In genomic region chr5:14760548-14761002, GRCh38 we compare ENCODE assay signal across 1 cellular context.
TF ChIP-seq lines count a peak whose summit lies in the region.

No MANE protein-coding gene starts in this region.

TF ChIP-seq in HepG2, 621 proteins besides CTCF, POLR2A, EP300 and RAD21 (continued from another document and continues in another):
- 0 out of 2 replicates have a peak, but pooled peaks have one; percentile 27 for TF ChIP-seq ZNF816 (CRISPR knock-in tag; IDR thresholded peaks at IDR 0.05; ENCODE audit: borderline replicate concordance)
- no peak for TF ChIP-seq RARG (CRISPR knock-in tag; IDR thresholded peaks at IDR 0.05; ENCODE audit: low read depth)
- TF ChIP-seq ZSCAN21 (CRISPR knock-in tag; IDR thresholded peaks at IDR 0.05; ENCODE audit: borderline replicate concordance) = no peak
- TF ChIP-seq HIC2 (CRISPR knock-in tag; IDR thresholded peaks at IDR 0.05; ENCODE audit: low read depth) = peak; percentile 69
- no peak for TF ChIP-seq ZNF781 (CRISPR knock-in tag; IDR thresholded peaks at IDR 0.05; ENCODE audit: borderline replicate concordance, not compliant biosample characterization)
- TF ChIP-seq HMGA1 (CRISPR knock-in tag; conservative IDR thresholded peaks at IDR 0.05) = no peak
- no peak for TF ChIP-seq MAF1 (CRISPR knock-in tag; IDR thresholded peaks at IDR 0.05; ENCODE audit: borderline replicate concordance)
- TF ChIP-seq JARID2 (CRISPR knock-in tag; IDR thresholded peaks at IDR 0.05; ENCODE audit: insufficient replicate concordance) = no peak
- TF ChIP-seq ZFP37 (CRISPR knock-in tag; IDR thresholded peaks at IDR 0.05; ENCODE audit: borderline replicate concordance) = no peak
- TF ChIP-seq CC2D1A (CRISPR knock-in tag; IDR thresholded peaks at IDR 0.05) = no peak
- TF ChIP-seq REST (IDR thresholded peaks at IDR 0.05; ENCODE audit: borderline replicate concordance in 1 of 2, low read depth in 1 of 2, low read length in 2 of 2) = no peak
- no peak for TF ChIP-seq PBX3 (CRISPR knock-in tag; IDR thresholded peaks at IDR 0.05; ENCODE audit: borderline replicate concordance)
- no peak for TF ChIP-seq PHF20 (CRISPR knock-in tag; IDR thresholded peaks at IDR 0.05)
- TF ChIP-seq KLF16 (CRISPR knock-in tag; IDR thresholded peaks at IDR 0.05) = no peak
- TF ChIP-seq POLR2AphosphoS2 (IDR thresholded peaks at IDR 0.05; ENCODE audit: low read depth, low read length) = no peak
- TF ChIP-seq ZBED4 (CRISPR knock-in tag; IDR thresholded peaks at IDR 0.05; ENCODE audit: borderline replicate concordance) = no peak
- no peak for TF ChIP-seq ZSCAN22 (CRISPR knock-in tag; IDR thresholded peaks at IDR 0.05)
- TF ChIP-seq TRIM24 (CRISPR knock-in tag; IDR thresholded peaks at IDR 0.05) = 0 out of 2 replicates have a peak, but pooled peaks have one; percentile 52
- peak; percentile 80 for TF ChIP-seq RARA (CRISPR knock-in tag; IDR thresholded peaks at IDR 0.05)
- no peak for TF ChIP-seq REL (CRISPR knock-in tag; conservative IDR thresholded peaks at IDR 0.05)
- TF ChIP-seq PHB2 (IDR thresholded peaks at IDR 0.05; ENCODE audit: partially characterized antibody) = no peak
- no peak for TF ChIP-seq MATR3 (CRISPR knock-in tag; IDR thresholded peaks at IDR 0.05)
- TF ChIP-seq ARHGAP35 (CRISPR knock-in tag; IDR thresholded peaks at IDR 0.05; ENCODE audit: borderline replicate concordance) = no peak
- TF ChIP-seq NFATC3 (CRISPR knock-in tag; IDR thresholded peaks at IDR 0.05) = no peak
- TF ChIP-seq MIER3 (CRISPR knock-in tag; IDR thresholded peaks at IDR 0.05; ENCODE audit: borderline replicate concordance) = no peak
- TF ChIP-seq CAMTA2 (CRISPR knock-in tag; IDR thresholded peaks at IDR 0.05; ENCODE audit: borderline replicate concordance) = no peak
- peak; percentile 19; the same call in 1 of the 2 replicates for TF ChIP-seq CBX5 (CRISPR knock-in tag; IDR thresholded peaks at IDR 0.05; ENCODE audit: borderline replicate concordance)
- TF ChIP-seq ELF1 (CRISPR knock-in tag; IDR thresholded peaks at IDR 0.05) = no peak
- no peak for TF ChIP-seq ZNF691 (CRISPR knock-in tag; IDR thresholded peaks at IDR 0.05; ENCODE audit: borderline replicate concordance, low read depth)
- no peak for TF ChIP-seq NR1H2 (CRISPR knock-in tag; IDR thresholded peaks at IDR 0.05; ENCODE audit: borderline replicate concordance, low read depth)
- TF ChIP-seq ZNF740 (CRISPR knock-in tag; IDR thresholded peaks at IDR 0.05) = no peak
- TF ChIP-seq ATRX (CRISPR knock-in tag; IDR thresholded peaks at IDR 0.05; ENCODE audit: borderline replicate concordance) = no peak
- TF ChIP-seq ZNF253 (CRISPR knock-in tag; IDR thresholded peaks at IDR 0.05; ENCODE audit: borderline replicate concordance) = no peak
- peak; percentile 43; the same call in 1 of the 2 replicates for TF ChIP-seq ZNF501 (CRISPR knock-in tag; IDR thresholded peaks at IDR 0.05)
- TF ChIP-seq ZNF317 (CRISPR knock-in tag; IDR thresholded peaks at IDR 0.05) = no peak
- peak; percentile 98 for TF ChIP-seq SKI (IDR thresholded peaks at IDR 0.05; ENCODE audit: partially characterized antibody)
- no peak for TF ChIP-seq ZNF34 (CRISPR knock-in tag; IDR thresholded peaks at IDR 0.05; ENCODE audit: borderline replicate concordance)
- peak; percentile 20; the same call in 1 of the 2 replicates for TF ChIP-seq THAP11 (CRISPR knock-in tag; IDR thresholded peaks at IDR 0.05)
- TF ChIP-seq ZNF567 (CRISPR knock-in tag; IDR thresholded peaks at IDR 0.05; ENCODE audit: borderline replicate concordance) = no peak
- TF ChIP-seq TCF7 (IDR thresholded peaks at IDR 0.05; ENCODE audit: low read depth) = no peak
- TF ChIP-seq SIN3B (IDR thresholded peaks at IDR 0.05; ENCODE audit: low read length) = no peak
- no peak for TF ChIP-seq SMC3 (IDR thresholded peaks at IDR 0.05; ENCODE audit: low read length)
- no peak for TF ChIP-seq PLRG1 (conservative IDR thresholded peaks at IDR 0.05)
- TF ChIP-seq ZNF512B (CRISPR knock-in tag; IDR thresholded peaks at IDR 0.05; ENCODE audit: borderline replicate concordance) = no peak
- peak; percentile 66; the same call in 1 of the 2 replicates for TF ChIP-seq LCORL (IDR thresholded peaks at IDR 0.05)
- TF ChIP-seq LCORL (CRISPR knock-in tag; IDR thresholded peaks at IDR 0.05) = peak; percentile 61; the same call in 1 of the 2 replicates
- no peak for TF ChIP-seq ZNF879 (CRISPR knock-in tag; IDR thresholded peaks at IDR 0.05)
- TF ChIP-seq ZNF7 (CRISPR knock-in tag; IDR thresholded peaks at IDR 0.05) = no peak
- 0 out of 2 replicates have a peak, but pooled peaks have one; percentile 24 for TF ChIP-seq ZNF460 (CRISPR knock-in tag; IDR thresholded peaks at IDR 0.05; ENCODE audit: borderline replicate concordance)
- no peak for TF ChIP-seq ZFP41 (CRISPR knock-in tag; IDR thresholded peaks at IDR 0.05; ENCODE audit: borderline replicate concordance)
- TF ChIP-seq MTERF4 (CRISPR knock-in tag; IDR thresholded peaks at IDR 0.05) = no peak
- TF ChIP-seq ZNF839 (CRISPR knock-in tag; IDR thresholded peaks at IDR 0.05; ENCODE audit: borderline replicate concordance) = no peak
- TF ChIP-seq ZNF205 (CRISPR knock-in tag; IDR thresholded peaks at IDR 0.05) = no peak
- TF ChIP-seq KDM4B (CRISPR knock-in tag; IDR thresholded peaks at IDR 0.05) = no peak
- TF ChIP-seq TAF1 (CRISPR knock-in tag; IDR thresholded peaks at IDR 0.05) = no peak
- no peak for TF ChIP-seq ZNF17 (CRISPR knock-in tag; IDR thresholded peaks at IDR 0.05)
- no peak for TF ChIP-seq ZC3H13 (CRISPR knock-in tag; IDR thresholded peaks at IDR 0.05)
- no peak for TF ChIP-seq ZNF746 (CRISPR knock-in tag; IDR thresholded peaks at IDR 0.05)
- TF ChIP-seq KDM1A (CRISPR knock-in tag; IDR thresholded peaks at IDR 0.05) = 0 out of 2 replicates have a peak, but pooled peaks have one; percentile 43
- TF ChIP-seq RBFOX2 (IDR thresholded peaks at IDR 0.05; ENCODE audit: low read depth, low read length) = no peak
